8 cellular contexts compared by ENCODE assay signal in the genomic region with DNA sequence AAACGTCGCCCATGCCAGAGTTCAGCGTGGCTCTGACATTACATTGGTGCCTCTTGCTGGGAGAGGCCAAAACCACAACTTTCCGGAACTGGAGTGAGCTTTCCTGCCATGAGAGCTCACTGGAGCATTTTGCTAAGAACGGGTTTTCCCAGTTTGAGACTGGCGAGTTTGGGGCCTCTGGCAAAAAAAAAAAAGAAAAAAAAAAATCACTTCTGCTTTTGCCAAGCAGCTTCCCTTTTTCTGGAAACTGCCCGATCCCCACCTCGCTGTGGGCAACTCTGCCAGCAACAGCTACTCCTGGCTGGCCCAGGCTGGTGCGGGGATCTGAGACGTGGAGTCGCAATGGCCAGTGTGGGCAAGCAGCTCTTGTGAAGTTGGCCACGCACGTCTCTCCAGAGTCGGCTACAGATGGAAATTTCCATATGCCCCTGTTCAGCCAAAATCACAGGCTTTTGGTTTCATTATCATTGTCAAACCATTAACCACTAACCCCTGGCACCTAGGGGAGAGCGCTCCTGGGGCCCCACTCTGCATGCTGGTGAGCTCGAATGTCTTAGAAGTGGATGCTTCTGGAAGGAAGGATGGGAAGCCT. TPM values are rescaled to one million over a fixed set of nuclear protein-coding genes. Genes with fewer than 3 reads are reported as not detected.
A peak's percentile ranks its signal among the peaks of the same experiment; 100 is the strongest.
DNase-seq lines count a peak whose midpoint lies in the region; ATAC-seq, FAIRE-seq and TF ChIP-seq lines count a peak whose summit lies in the region.

No MANE protein-coding gene starts in this region.

- no peaks in the 10 kb centered on the region for H3K79me2 ChIP-seq in DND-41 (ENCODE audit: insufficient read depth, low read length)

- no peak overlapping the region for H3K4me2 ChIP-seq in DND-41 (ENCODE audit: insufficient read depth, low read length)

- H4K20me1 ChIP-seq in DND-41 (ENCODE audit: insufficient read depth, low read length), result no peaks in the 10 kb centered on the region

- intact Hi-C loops in activated T-helper 1 cell treated with anti-CD3 and anti-CD28 coated beads, Interleukin-12 subunit alpha, Interleukin-12 subunit beta, Interleukin-2, Interleukin-4 antibody, amounts not matched to agents 30 ng/mL and 10 ng/mL and 1 ng/mL, durations not matched to agents 14 hours and 24 hours and 36 hours (cut with micrococcal nuclease), result no loop called here
- intact Hi-C loops in kidney (cut with DNase I), result no loop called here

- no peak for TF ChIP-seq CTCF in DND-41 (IDR thresholded peaks at IDR 0.05; ENCODE audit: borderline replicate concordance, extremely low read depth, low read length, poor library complexity, severe bottlenecking)
- no peak for TF ChIP-seq CTCF in kidney (IDR thresholded peaks at IDR 0.05; ENCODE audit: borderline replicate concordance, extremely low read depth, insufficient read depth)
- TF ChIP-seq CTCF in upper lobe of left lung (IDR thresholded peaks at IDR 0.05), result no peak
- TF ChIP-seq CTCF in endodermal cell (conservative IDR thresholded peaks at IDR 0.05), result no peak

- H3K4me1 ChIP-seq in DND-41 (ENCODE audit: insufficient read depth, low read length) (no peaks in the 10 kb centered on the region), kidney (ENCODE audit: control insufficient read depth in 1 of 2, insufficient read depth in 1 of 2, low read depth in 1 of 2, low read length in 2 of 2) (peaks cover 0 to 5% of the 10 kb centered on the region in 2 donors), upper lobe of left lung (peaks cover 16 to 34% (median 33%) of the 10 kb centered on the region in 4 donors), endodermal cell (ENCODE audit: control insufficient read depth, insufficient read depth, low read length) (no peaks in the 10 kb centered on the region)

- ATAC-seq in DND-41 (ENCODE audit: insufficient read depth, low read depth) (peak; percentile 39; the same call in 1 of the 3 replicates), HG03432 (IDR thresholded peaks at IDR 0.05; ENCODE audit: unreplicated experiment) (peak; percentile 68), upper lobe of left lung (ENCODE audit: low FRiP score in 2 of 2) (peak; percentile 77)

- H3K4me3 ChIP-seq in DND-41 (ENCODE audit: low read depth in 1 of 2, low read length in 2 of 2) (no peak overlapping the region), kidney (ENCODE audit: low read length in 2 of 2) (peak overlapping the region in 1 of 2 donors; percentile 3), upper lobe of left lung (peak overlapping the region in 3 of 4 donors; percentile 24 to 37 (median 36)), endodermal cell (ENCODE audit: low read length) (no peak overlapping the region)

- H3K36me3 ChIP-seq in DND-41 (ENCODE audit: insufficient read depth, low read length) (no peaks in the 10 kb centered on the region), kidney (ENCODE audit: control insufficient read depth in 1 of 2, insufficient read depth in 2 of 2, low read length in 2 of 2) (no peaks in the 10 kb centered on the region), upper lobe of left lung (no peaks in the 10 kb centered on the region), endodermal cell (ENCODE audit: control insufficient read depth, insufficient read depth, low read length) (no peaks in the 10 kb centered on the region)

- 33 to 38% methylated on average over 13 to 16 of the region's 16 CpGs for WGBS in upper lobe of left lung, 2 donors
- WGBS in endodermal cell (ENCODE audit: insufficient coverage in 1 of 2, insufficient read length in 1 of 2), 2 experiments, result 88 to 93% methylated on average over 14 to 16 of the region's 16 CpGs

- no peaks in the 10 kb centered on the region for H3K9me3 Mint-ChIP-seq in activated T-helper 1 cell treated with anti-CD3 and anti-CD28 coated beads, Interleukin-12 subunit alpha, Interleukin-12 subunit beta, Interleukin-2, Interleukin-4 antibody, amounts not matched to agents 30 ng/mL and 10 ng/mL and 1 ng/mL, durations not matched to agents 14 hours and 24 hours and 36 hours
- H3K9me3 Mint-ChIP-seq in endodermal cell, result no peaks in the 10 kb centered on the region

- H3K4me3 Mint-ChIP-seq in activated T-helper 1 cell treated with anti-CD3 and anti-CD28 coated beads, Interleukin-12 subunit alpha, Interleukin-12 subunit beta, Interleukin-2, Interleukin-4 antibody, amounts not matched to agents 30 ng/mL and 10 ng/mL and 1 ng/mL, durations not matched to agents 14 hours and 24 hours and 36 hours, result peak overlapping the region; percentile 48
- no peak overlapping the region for H3K4me3 Mint-ChIP-seq in endodermal cell

- H3K27ac ChIP-seq in DND-41 (ENCODE audit: low read length) (no peak overlapping the region), kidney (ENCODE audit: low read depth in 2 of 2, low read length in 2 of 2) (peak overlapping the region; percentile 51 to 69), upper lobe of left lung (peak overlapping the region; percentile 84 to 92 (median 86)), endodermal cell (ENCODE audit: low read depth, low read length) (no peak overlapping the region)

- FAIRE-seq in kidney (lab: Jason Lieb, UNC), result no peak

- no peaks in the 10 kb centered on the region for H3K36me3 Mint-ChIP-seq in activated T-helper 1 cell treated with anti-CD3 and anti-CD28 coated beads, Interleukin-12 subunit alpha, Interleukin-12 subunit beta, Interleukin-2, Interleukin-4 antibody, amounts not matched to agents 30 ng/mL and 10 ng/mL and 1 ng/mL, durations not matched to agents 14 hours and 24 hours and 36 hours (ENCODE audit: low read depth)
- H3K36me3 Mint-ChIP-seq in endodermal cell (ENCODE audit: low read depth), result no peaks in the 10 kb centered on the region

- TF ChIP-seq POLR2A in upper lobe of left lung (IDR thresholded peaks at IDR 0.05), result no peak

- no peak overlapping the region for H3K27ac Mint-ChIP-seq in activated T-helper 1 cell treated with anti-CD3 and anti-CD28 coated beads, Interleukin-12 subunit alpha, Interleukin-12 subunit beta, Interleukin-2, Interleukin-4 antibody, amounts not matched to agents 30 ng/mL and 10 ng/mL and 1 ng/mL, durations not matched to agents 14 hours and 24 hours and 36 hours
- H3K27ac Mint-ChIP-seq in endodermal cell, result no peak overlapping the region

- DNase-seq in DND-41 (no peak), kidney (no peak), upper lobe of left lung (peak; percentile 74 to 81), endodermal cell (no peak), COLO829 (ENCODE audit: low spot score) (no peak), NCI-H2081 treated with DMSO at 0.1 percent for 48 hours (lab: John Stamatoyannopoulos, UW) (no peak)
- DNase-seq in activated T-helper 1 cell treated with anti-CD3 and anti-CD28 coated beads, Interleukin-12 subunit alpha, Interleukin-12 subunit beta, Interleukin-2, Interleukin-4 antibody, amounts not matched to agents 30 ng/mL and 10 ng/mL and 1 ng/mL, durations not matched to agents 14 hours and 24 hours and 36 hours (ENCODE audit: low spot score), result no peak

- H3K4me1 Mint-ChIP-seq in activated T-helper 1 cell treated with anti-CD3 and anti-CD28 coated beads, Interleukin-12 subunit alpha, Interleukin-12 subunit beta, Interleukin-2, Interleukin-4 antibody, amounts not matched to agents 30 ng/mL and 10 ng/mL and 1 ng/mL, durations not matched to agents 14 hours and 24 hours and 36 hours (ENCODE audit: low read depth), result peaks cover 14% of the 10 kb centered on the region
- peaks cover 4% of the 10 kb centered on the region for H3K4me1 Mint-ChIP-seq in endodermal cell

- H3K9me3 ChIP-seq in DND-41 (ENCODE audit: insufficient read depth, low read length, severe bottlenecking) (no peaks in the 10 kb centered on the region), kidney (ENCODE audit: control insufficient read depth in 1 of 2, low read length in 2 of 2) (no peaks in the 10 kb centered on the region), upper lobe of left lung (no peaks in the 10 kb centered on the region), endodermal cell (ENCODE audit: control insufficient read depth, low read length) (no peaks in the 10 kb centered on the region)

- peaks cover 9% of the 10 kb centered on the region for H3K27me3 Mint-ChIP-seq in activated T-helper 1 cell treated with anti-CD3 and anti-CD28 coated beads, Interleukin-12 subunit alpha, Interleukin-12 subunit beta, Interleukin-2, Interleukin-4 antibody, amounts not matched to agents 30 ng/mL and 10 ng/mL and 1 ng/mL, durations not matched to agents 14 hours and 24 hours and 36 hours (ENCODE audit: insufficient read depth)
- no peaks in the 10 kb centered on the region for H3K27me3 Mint-ChIP-seq in endodermal cell (ENCODE audit: insufficient read depth)

- H3K9ac ChIP-seq in DND-41 (ENCODE audit: low read depth, low read length), result no peak overlapping the region
- H3K9ac ChIP-seq in kidney (ENCODE audit: low read length in 2 of 2), result no peak overlapping the region
- no peak overlapping the region for H3K9ac ChIP-seq in endodermal cell (ENCODE audit: extremely low read depth, low read length, poor library complexity, severe bottlenecking)

- no peak for TF ChIP-seq EP300 in upper lobe of left lung (IDR thresholded peaks at IDR 0.05)

- peaks cover 10% of the 10 kb centered on the region for H3K27me3 ChIP-seq in DND-41 (ENCODE audit: insufficient read depth, low read length, poor library complexity)
- no peaks in the 10 kb centered on the region for H3K27me3 ChIP-seq in upper lobe of left lung
- H3K27me3 ChIP-seq in endodermal cell (ENCODE audit: control insufficient read depth, insufficient read depth, low read length, poor library complexity, severe bottlenecking), result no peaks in the 10 kb centered on the region

- no peak overlapping the region for H2AFZ ChIP-seq in DND-41 (ENCODE audit: low read depth, low read length)

RNA-seq across cellular contexts. Expression of a gene that starts 25.7 kb away (rescaled TPM):
- 16.9 and 18.5 TPM in 2 replicates for total RNA-seq in activated T-helper 1 cell treated with anti-CD3 and anti-CD28 coated beads, Interleukin-12 subunit alpha, Interleukin-12 subunit beta, Interleukin-2, Interleukin-4 antibody, amounts not matched to agents 30 ng/mL and 10 ng/mL and 1 ng/mL, durations not matched to agents 14 hours and 24 hours and 36 hours
- 40.7 TPM for total RNA-seq in kidney
- polyA plus RNA-seq in kidney (ENCODE audit: insufficient read depth, low read depth, low replicate concordance), result 40.9 TPM
- 10 to 100 TPM; 20.6 to 68.1 (median 29.6) TPM for total RNA-seq in upper lobe of left lung
- 10 to 100 TPM; 17.2 to 20.7 TPM for total RNA-seq in endodermal cell
- 13.3 TPM for polyA plus RNA-seq in endodermal cell (2013, experiment 1 of 2)
- polyA plus RNA-seq in endodermal cell (2013, experiment 2 of 2), result 15.2 TPM

Comparison
In these comparisons a context has a peak if more than half of its experiments do, and no peak if none do; other contexts are left out.
1. DNase-seq: peak in upper lobe of left lung (2 of 2); none in DND-41 (single experiment), activated T-helper 1 cell treated with anti-CD3 and anti-CD28 coated beads, Interleukin-12 subunit alpha, Interleukin-12 subunit beta, Interleukin-2, Interleukin-4 antibody, amounts not matched to agents 30 ng/mL and 10 ng/mL and 1 ng/mL, durations not matched to agents 14 hours and 24 hours and 36 hours (single experiment), kidney (single experiment), endodermal cell (single experiment), COLO829 (single experiment) and NCI-H2081 treated with DMSO at 0.1 percent for 48 hours (single experiment).
2. H3K27ac ChIP-seq: peak in kidney (2 of 2) and upper lobe of left lung (4 of 4); none in DND-41 (single experiment) and endodermal cell (single experiment).
3. H3K4me3 ChIP-seq: peak in upper lobe of left lung (3 of 4); none in DND-41 (0 of 2) and endodermal cell (single experiment).
4. Peak in every context shown above with its lines, with median percentiles within 50 percentile points of each other: ATAC-seq.